In the genomic region with DNA sequence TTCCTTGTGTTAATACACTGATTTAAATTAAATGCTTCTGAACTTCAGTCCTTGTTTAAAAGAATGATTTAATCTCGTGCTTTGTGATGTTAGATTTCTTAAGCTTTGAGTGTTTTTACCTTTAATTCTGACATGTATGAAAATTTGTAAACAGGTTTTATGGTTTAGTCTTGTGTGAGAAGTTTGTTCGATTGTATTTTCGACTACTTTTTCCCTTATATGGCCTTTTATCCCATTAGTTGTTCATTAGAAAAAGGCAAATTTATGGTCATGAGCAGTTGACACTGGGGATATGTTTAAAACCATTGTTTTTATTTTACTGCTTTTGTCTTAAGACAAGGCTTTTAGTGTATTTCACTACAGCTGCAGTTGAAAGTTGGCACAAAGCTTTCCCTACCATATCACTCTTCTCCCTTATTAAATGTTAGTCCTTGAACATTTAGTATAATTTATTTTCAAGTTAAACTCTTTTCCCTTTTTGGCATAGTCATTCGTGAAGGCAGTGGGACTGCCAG, we compare ENCODE assay signal across 11 cellular contexts. TPM values are rescaled to one million over a fixed set of nuclear protein-coding genes. Genes with fewer than 3 reads are reported as not detected.
A peak's percentile ranks its signal among the peaks of the same experiment; 100 is the strongest.
DNase-seq lines count a peak whose midpoint lies in the region; ATAC-seq and TF ChIP-seq lines count a peak whose summit lies in the region.
"Had no signal": no experiment of that assay in that cellular context is flagged by ENCODE, and none has a peak within 500 bp of the region (broad histone marks: within the 10 kb centered on the region; RNA-seq: fewer than 3 reads in every experiment).

No MANE protein-coding gene starts in this region.

- H3K9me3 ChIP-seq in subcutaneous abdominal adipose tissue (ENCODE audit: control insufficient read depth in 5 of 5, low read length in 5 of 5), result no peaks in the 10 kb centered on the region
- H3K9me3 ChIP-seq: thyroid gland had no signal

- H3K27me3 Mint-ChIP-seq in activated CD8-positive, alpha-beta T cell treated with anti-CD3 and anti-CD28 coated beads for 36 hours, result no peaks in the 10 kb centered on the region
- no peaks in the 10 kb centered on the region for H3K27me3 Mint-ChIP-seq in activated CD8-positive, alpha-beta T cell treated with anti-CD3 and anti-CD28 coated beads, Interleukin-2, amount 10 ng/mL, durations not matched to agents 7 days and 5 days (ENCODE audit: low read depth)
- H3K27me3 Mint-ChIP-seq in activated T-helper 1 cell treated with anti-CD3 and anti-CD28 coated beads, Interleukin-12 subunit alpha, Interleukin-12 subunit beta, Interleukin-2, Interleukin-4 antibody, amounts not matched to agents 30 ng/mL and 10 ng/mL and 1 ng/mL, durations not matched to agents 14 hours and 24 hours and 36 hours (ENCODE audit: insufficient read depth), result no peaks in the 10 kb centered on the region
- peaks cover 10% of the 10 kb centered on the region for H3K27me3 Mint-ChIP-seq in glutamatergic neuron (ENCODE audit: unreplicated experiment)

- ATAC-seq in activated CD8-positive, alpha-beta T cell treated with anti-CD3 and anti-CD28 coated beads for 36 hours, result no peak
- no peak for ATAC-seq in activated CD8-positive, alpha-beta T cell treated with anti-CD3 and anti-CD28 coated beads, Interleukin-2, amount 10 ng/mL, durations not matched to agents 7 days and 5 days
- ATAC-seq in GM19324 (IDR thresholded peaks at IDR 0.05; ENCODE audit: low FRiP score, unreplicated experiment), result no peak

- H3K27ac Mint-ChIP-seq in activated CD8-positive, alpha-beta T cell treated with anti-CD3 and anti-CD28 coated beads for 36 hours, result peak overlapping the region; percentile 63
- H3K27ac Mint-ChIP-seq in activated CD8-positive, alpha-beta T cell treated with anti-CD3 and anti-CD28 coated beads, Interleukin-2, amount 10 ng/mL, durations not matched to agents 7 days and 5 days, result no peak overlapping the region
- peak overlapping the region; percentile 48 for H3K27ac Mint-ChIP-seq in activated T-helper 1 cell treated with anti-CD3 and anti-CD28 coated beads, Interleukin-12 subunit alpha, Interleukin-12 subunit beta, Interleukin-2, Interleukin-4 antibody, amounts not matched to agents 30 ng/mL and 10 ng/mL and 1 ng/mL, durations not matched to agents 14 hours and 24 hours and 36 hours
- H3K27ac Mint-ChIP-seq in glutamatergic neuron (ENCODE audit: unreplicated experiment), result no peak overlapping the region

- H3K27ac ChIP-seq in subcutaneous abdominal adipose tissue (ENCODE audit: low read depth, low read length), result peak overlapping the region; percentile 75
- H3K27ac ChIP-seq: brain microvascular endothelial cell had no signal

- no peak overlapping the region for H3K4me3 ChIP-seq in subcutaneous abdominal adipose tissue (ENCODE audit: low read depth in 1 of 5, low read length in 5 of 5)

- CTCF ChIA-PET in activated CD8-positive, alpha-beta T cell treated with anti-CD3 and anti-CD28 coated beads for 36 hours (lab: Charles Lee), result interaction anchor here (1.0 to 1.2 kb wide), 2 partner anchors 15 to 24 kb away, joined by 3 read pairs; no protein-coding TSS in a partner anchor
- CTCF ChIA-PET in activated CD8-positive, alpha-beta T cell treated with anti-CD3 and anti-CD28 coated beads, Interleukin-2, amount 10 ng/mL, durations not matched to agents 7 days and 5 days (lab: Charles Lee), result interaction anchor here (1.4 kb wide), 1 partner anchor 104 kb away, joined by 6 read pairs; no protein-coding TSS in a partner anchor

- no peak overlapping the region for H3K9ac ChIP-seq in subcutaneous abdominal adipose tissue (ENCODE audit: low read length in 5 of 5)

- intact Hi-C loops in activated CD8-positive, alpha-beta T cell treated with anti-CD3 and anti-CD28 coated beads for 36 hours (cut with micrococcal nuclease), result no loop called here
- intact Hi-C loops in activated T-helper 1 cell treated with anti-CD3 and anti-CD28 coated beads, Interleukin-12 subunit alpha, Interleukin-12 subunit beta, Interleukin-2, Interleukin-4 antibody, amounts not matched to agents 30 ng/mL and 10 ng/mL and 1 ng/mL, durations not matched to agents 14 hours and 24 hours and 36 hours (cut with micrococcal nuclease), result no loop called here

- POLR2A ChIA-PET in activated CD8-positive, alpha-beta T cell treated with anti-CD3 and anti-CD28 coated beads for 36 hours (lab: Charles Lee), result interaction anchor here (0.7 to 1.0 kb wide), 2 partner anchors 14 to 85 kb away, joined by 3 to 5 read pairs; no protein-coding TSS in a partner anchor
- POLR2A ChIA-PET in activated CD8-positive, alpha-beta T cell treated with anti-CD3 and anti-CD28 coated beads, Interleukin-2, amount 10 ng/mL, durations not matched to agents 7 days and 5 days (lab: Charles Lee), result no interaction called here

- peaks cover 4 to 39% (median 31%) of the 10 kb centered on the region in 5 donors for H3K4me1 ChIP-seq in subcutaneous abdominal adipose tissue (ENCODE audit: control insufficient read depth in 5 of 5, insufficient read depth in 5 of 5, low read length in 5 of 5)

- peaks cover 18% of the 10 kb centered on the region for H3K36me3 Mint-ChIP-seq in activated CD8-positive, alpha-beta T cell treated with anti-CD3 and anti-CD28 coated beads for 36 hours (ENCODE audit: low read depth)
- H3K36me3 Mint-ChIP-seq in activated CD8-positive, alpha-beta T cell treated with anti-CD3 and anti-CD28 coated beads, Interleukin-2, amount 10 ng/mL, durations not matched to agents 7 days and 5 days (ENCODE audit: low read depth), result peaks cover 23% of the 10 kb centered on the region
- H3K36me3 Mint-ChIP-seq in activated T-helper 1 cell treated with anti-CD3 and anti-CD28 coated beads, Interleukin-12 subunit alpha, Interleukin-12 subunit beta, Interleukin-2, Interleukin-4 antibody, amounts not matched to agents 30 ng/mL and 10 ng/mL and 1 ng/mL, durations not matched to agents 14 hours and 24 hours and 36 hours (ENCODE audit: low read depth), result peaks cover 13% of the 10 kb centered on the region
- no peaks in the 10 kb centered on the region for H3K36me3 Mint-ChIP-seq in glutamatergic neuron (ENCODE audit: unreplicated experiment)

- H3K9me3 Mint-ChIP-seq in activated CD8-positive, alpha-beta T cell treated with anti-CD3 and anti-CD28 coated beads for 36 hours, result no peaks in the 10 kb centered on the region
- H3K9me3 Mint-ChIP-seq in activated CD8-positive, alpha-beta T cell treated with anti-CD3 and anti-CD28 coated beads, Interleukin-2, amount 10 ng/mL, durations not matched to agents 7 days and 5 days (ENCODE audit: insufficient read depth), result no peaks in the 10 kb centered on the region
- no peaks in the 10 kb centered on the region for H3K9me3 Mint-ChIP-seq in activated T-helper 1 cell treated with anti-CD3 and anti-CD28 coated beads, Interleukin-12 subunit alpha, Interleukin-12 subunit beta, Interleukin-2, Interleukin-4 antibody, amounts not matched to agents 30 ng/mL and 10 ng/mL and 1 ng/mL, durations not matched to agents 14 hours and 24 hours and 36 hours
- H3K9me3 Mint-ChIP-seq in glutamatergic neuron (ENCODE audit: unreplicated experiment), result peaks cover 8% of the 10 kb centered on the region

- H3K36me3 ChIP-seq in subcutaneous abdominal adipose tissue (ENCODE audit: control insufficient read depth in 5 of 5, insufficient read depth in 5 of 5, low read length in 5 of 5), result no peaks in the 10 kb centered on the region
- H3K36me3 ChIP-seq: brain microvascular endothelial cell, thyroid gland had no signal

- TF ChIP-seq CTCF in activated CD8-positive, alpha-beta T cell treated with anti-CD3 and anti-CD28 coated beads for 36 hours (IDR thresholded peaks at IDR 0.05), result no peak
- no peak for TF ChIP-seq CTCF in glutamatergic neuron (IDR thresholded peaks at IDR 0.05; ENCODE audit: partially characterized antibody, unreplicated experiment)

- DNase-seq in activated CD8-positive, alpha-beta T cell treated with anti-CD3 and anti-CD28 coated beads for 36 hours, result no peak
- no peak for DNase-seq in activated CD8-positive, alpha-beta T cell treated with anti-CD3 and anti-CD28 coated beads, Interleukin-2, amount 10 ng/mL, durations not matched to agents 7 days and 5 days
- no peak for DNase-seq in activated T-helper 1 cell treated with anti-CD3 and anti-CD28 coated beads, Interleukin-12 subunit alpha, Interleukin-12 subunit beta, Interleukin-2, Interleukin-4 antibody, amounts not matched to agents 30 ng/mL and 10 ng/mL and 1 ng/mL, durations not matched to agents 14 hours and 24 hours and 36 hours (ENCODE audit: low spot score)
- DNase-seq in glutamatergic neuron (no peak), HUDEP-2 (lab: John Stamatoyannopoulos, UW; ENCODE audit: unreplicated experiment in 76 of 76) (no peak), HPDE6-E6E7 (ENCODE audit: extremely low spot score) (no peak)
- DNase-seq: brain microvascular endothelial cell, T-helper 9 cell, thyroid gland had no signal

- peaks cover 38% of the 10 kb centered on the region for H3K4me1 Mint-ChIP-seq in activated CD8-positive, alpha-beta T cell treated with anti-CD3 and anti-CD28 coated beads for 36 hours (ENCODE audit: low read depth)
- peaks cover 37% of the 10 kb centered on the region for H3K4me1 Mint-ChIP-seq in activated CD8-positive, alpha-beta T cell treated with anti-CD3 and anti-CD28 coated beads, Interleukin-2, amount 10 ng/mL, durations not matched to agents 7 days and 5 days (ENCODE audit: low read depth)
- H3K4me1 Mint-ChIP-seq in activated T-helper 1 cell treated with anti-CD3 and anti-CD28 coated beads, Interleukin-12 subunit alpha, Interleukin-12 subunit beta, Interleukin-2, Interleukin-4 antibody, amounts not matched to agents 30 ng/mL and 10 ng/mL and 1 ng/mL, durations not matched to agents 14 hours and 24 hours and 36 hours (ENCODE audit: low read depth), result peaks cover 39% of the 10 kb centered on the region
- peaks cover 11% of the 10 kb centered on the region for H3K4me1 Mint-ChIP-seq in glutamatergic neuron (ENCODE audit: low read depth, unreplicated experiment)

- peak overlapping the region; percentile 89 for H3K4me3 Mint-ChIP-seq in activated CD8-positive, alpha-beta T cell treated with anti-CD3 and anti-CD28 coated beads for 36 hours
- no peak overlapping the region for H3K4me3 Mint-ChIP-seq in activated CD8-positive, alpha-beta T cell treated with anti-CD3 and anti-CD28 coated beads, Interleukin-2, amount 10 ng/mL, durations not matched to agents 7 days and 5 days
- H3K4me3 Mint-ChIP-seq in activated T-helper 1 cell treated with anti-CD3 and anti-CD28 coated beads, Interleukin-12 subunit alpha, Interleukin-12 subunit beta, Interleukin-2, Interleukin-4 antibody, amounts not matched to agents 30 ng/mL and 10 ng/mL and 1 ng/mL, durations not matched to agents 14 hours and 24 hours and 36 hours, result peak overlapping the region; percentile 93
- peak overlapping the region; percentile 96 for H3K4me3 Mint-ChIP-seq in glutamatergic neuron (ENCODE audit: unreplicated experiment)

- no peaks in the 10 kb centered on the region for H3K27me3 ChIP-seq in subcutaneous abdominal adipose tissue (ENCODE audit: control insufficient read depth in 5 of 5, insufficient read depth in 4 of 5, low read length in 5 of 5)
- H3K27me3 ChIP-seq: brain microvascular endothelial cell, thyroid gland had no signal

RNA-seq across cellular contexts. Expression of gene UBE2R2, which starts 3.3 kb away (rescaled TPM):
- 10 to 100 TPM; 46.7 to 47.4 TPM for total RNA-seq in activated CD8-positive, alpha-beta T cell treated with anti-CD3 and anti-CD28 coated beads for 36 hours
- 10 to 100 TPM; 28.2 to 28.3 TPM for total RNA-seq in activated CD8-positive, alpha-beta T cell treated with anti-CD3 and anti-CD28 coated beads, Interleukin-2, amount 10 ng/mL, durations not matched to agents 7 days and 5 days
- total RNA-seq in activated T-helper 1 cell treated with anti-CD3 and anti-CD28 coated beads, Interleukin-12 subunit alpha, Interleukin-12 subunit beta, Interleukin-2, Interleukin-4 antibody, amounts not matched to agents 30 ng/mL and 10 ng/mL and 1 ng/mL, durations not matched to agents 14 hours and 24 hours and 36 hours, result 40.0 and 41.0 TPM in 2 replicates
- 90.1 TPM for total RNA-seq in glutamatergic neuron (ENCODE audit: unreplicated experiment)

RNA-seq across cellular contexts. Expression of gene PRSS3, which starts 24.9 kb away (rescaled TPM):
- not detected for total RNA-seq in activated CD8-positive, alpha-beta T cell treated with anti-CD3 and anti-CD28 coated beads for 36 hours
- not detected for total RNA-seq in activated CD8-positive, alpha-beta T cell treated with anti-CD3 and anti-CD28 coated beads, Interleukin-2, amount 10 ng/mL, durations not matched to agents 7 days and 5 days
- not detected in 2 replicates for total RNA-seq in activated T-helper 1 cell treated with anti-CD3 and anti-CD28 coated beads, Interleukin-12 subunit alpha, Interleukin-12 subunit beta, Interleukin-2, Interleukin-4 antibody, amounts not matched to agents 30 ng/mL and 10 ng/mL and 1 ng/mL, durations not matched to agents 14 hours and 24 hours and 36 hours
- not detected for total RNA-seq in glutamatergic neuron (ENCODE audit: unreplicated experiment)
- total RNA-seq: thyroid gland had no signal

Comparison
In these comparisons a context has a peak if more than half of its experiments do, and no peak if none do; other contexts are left out.
1. H3K27ac Mint-ChIP-seq: peak in activated CD8-positive, alpha-beta T cell treated with anti-CD3 and anti-CD28 coated beads for 36 hours (single experiment) and activated T-helper 1 cell treated with anti-CD3 and anti-CD28 coated beads, Interleukin-12 subunit alpha, Interleukin-12 subunit beta, Interleukin-2, Interleukin-4 antibody, amounts not matched to agents 30 ng/mL and 10 ng/mL and 1 ng/mL, durations not matched to agents 14 hours and 24 hours and 36 hours (single experiment); none in activated CD8-positive, alpha-beta T cell treated with anti-CD3 and anti-CD28 coated beads, Interleukin-2, amount 10 ng/mL, durations not matched to agents 7 days and 5 days (single experiment) and glutamatergic neuron (single experiment).